8 cellular contexts compared by ENCODE assay signal in the genomic region with DNA sequence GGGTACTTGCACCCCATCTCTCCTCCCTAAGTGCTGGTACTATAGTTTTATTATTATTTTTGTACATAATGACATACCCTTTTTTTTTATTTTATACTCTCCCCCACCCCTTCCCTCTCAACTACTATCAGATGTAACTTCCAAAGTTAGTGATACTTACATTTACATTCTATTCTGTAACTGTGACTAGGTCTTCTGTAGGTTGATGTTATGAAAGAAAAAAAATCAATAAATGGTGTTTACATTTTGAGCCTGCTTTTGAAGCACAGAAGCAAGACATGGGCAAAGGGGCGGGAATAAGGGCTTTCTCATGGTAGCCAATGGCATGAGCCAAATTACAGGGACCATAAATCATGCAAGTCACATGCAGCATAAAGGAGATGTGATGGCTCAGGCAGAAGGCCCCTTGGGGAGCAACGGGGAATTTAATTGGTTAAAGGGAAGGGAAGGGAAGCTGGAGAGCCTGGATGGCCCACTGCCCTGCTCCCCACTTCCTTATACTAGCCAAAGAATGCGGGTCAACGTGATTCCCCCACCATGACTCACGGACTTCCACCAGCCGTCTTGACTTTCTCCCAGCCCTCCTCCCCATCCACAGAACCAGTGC. TPM values are rescaled to one million over a fixed set of nuclear protein-coding genes. Genes with fewer than 3 reads are reported as not detected.
DNase-seq lines count a peak whose midpoint lies in the region; TF ChIP-seq lines count a peak whose summit lies in the region.
"Had no signal": no experiment of that assay in that cellular context is flagged by ENCODE, and none has a peak within 500 bp of the region (broad histone marks: within the 10 kb centered on the region; RNA-seq: fewer than 3 reads in every experiment).

No MANE protein-coding gene starts in this region.

- no peaks in the 10 kb centered on the region for H3K9me2 ChIP-seq in MM.1S (replicated peaks; ENCODE audit: insufficient read depth, low read length)

- peaks cover 19% of the 10 kb centered on the region for H3K36me3 Mint-ChIP-seq in dendritic cell treated with granulocyte-macrophage colony-stimulating factor and Interleukin-4, amounts not matched to agents 40 ng/mL and 50 ng/mL, for 4 days (ENCODE audit: low read depth)

- no peak overlapping the region for H3K4me2 ChIP-seq in MM.1S (ENCODE audit: low read depth, low read length)

- H4K20me1 ChIP-seq in MM.1S (ENCODE audit: insufficient read depth, low read length), result no peaks in the 10 kb centered on the region

- H3F3A ChIP-seq in MM.1S (ENCODE audit: insufficient read depth, low read length), result peaks cover 13% of the 10 kb centered on the region

- no peak overlapping the region for H3K4me3 ChIP-seq in MM.1S (ENCODE audit: low read length)

- H3K9ac ChIP-seq in MM.1S (ENCODE audit: low read length), result no peak overlapping the region

- H3K4me3 Mint-ChIP-seq in dendritic cell treated with granulocyte-macrophage colony-stimulating factor and Interleukin-4, amounts not matched to agents 40 ng/mL and 50 ng/mL, for 4 days, result no peak overlapping the region

- H3K27ac Mint-ChIP-seq in dendritic cell treated with granulocyte-macrophage colony-stimulating factor and Interleukin-4, amounts not matched to agents 40 ng/mL and 50 ng/mL, for 4 days, result peak overlapping the region; percentile 83

- TF ChIP-seq CTCF in MM.1S (IDR thresholded peaks at IDR 0.05; ENCODE audit: low read length), result no peak

- H3K9me3 ChIP-seq in MM.1S (replicated peaks; ENCODE audit: insufficient read depth, low read length), result no peaks in the 10 kb centered on the region

- no peaks in the 10 kb centered on the region for H3K36me3 ChIP-seq in MM.1S (replicated peaks; ENCODE audit: insufficient read depth, low read length)

- intact Hi-C loops in dendritic cell treated with granulocyte-macrophage colony-stimulating factor and Interleukin-4, amounts not matched to agents 40 ng/mL and 50 ng/mL, for 4 days (cut with micrococcal nuclease), result no loop called here

- H3K27ac ChIP-seq in MM.1S (ENCODE audit: low read length), result no peak overlapping the region

- H3K9me3 Mint-ChIP-seq in dendritic cell treated with granulocyte-macrophage colony-stimulating factor and Interleukin-4, amounts not matched to agents 40 ng/mL and 50 ng/mL, for 4 days, result no peaks in the 10 kb centered on the region

- no peaks in the 10 kb centered on the region for H3K27me3 ChIP-seq in MM.1S (replicated peaks; ENCODE audit: insufficient read depth, low read length)

- no peak overlapping the region for H2AFZ ChIP-seq in MM.1S (ENCODE audit: low read length)

- peaks cover 17% of the 10 kb centered on the region for H3K4me1 ChIP-seq in MM.1S (ENCODE audit: low read length)

- DNase-seq in GM04504 (ENCODE audit: low read depth), result peak; percentile 73
- peak; percentile 88 for DNase-seq in MV-4-11 (lab: John Stamatoyannopoulos, UW)
- peak; percentile 45 for DNase-seq in pulmonary artery endothelial cell (ENCODE audit: low read depth, low spot score)
- no peak for DNase-seq in MM.1S
- no peak for DNase-seq in HUDEP-2 (lab: John Stamatoyannopoulos, UW; ENCODE audit: unreplicated experiment in 76 of 76)
- no peak for DNase-seq in stimulated activated CD8-positive, alpha-beta memory T cell treated with anti-CD3 and anti-CD28 coated beads, Interleukin-4, amount 100 ng/mL, for 48 hours

- peaks cover 68% of the 10 kb centered on the region for H3K4me1 Mint-ChIP-seq in dendritic cell treated with granulocyte-macrophage colony-stimulating factor and Interleukin-4, amounts not matched to agents 40 ng/mL and 50 ng/mL, for 4 days (ENCODE audit: low read depth)

- 0 out of 2 replicates have a peak, but pooled peaks cover 5% of the 10 kb centered on the region for H3K79me2 ChIP-seq in MM.1S (ENCODE audit: low read length)

- no peaks in the 10 kb centered on the region for H3K27me3 Mint-ChIP-seq in dendritic cell treated with granulocyte-macrophage colony-stimulating factor and Interleukin-4, amounts not matched to agents 40 ng/mL and 50 ng/mL, for 4 days

RNA-seq across cellular contexts. Expression of gene ACSF2, which starts 2.4 kb away (rescaled TPM):
- 10.0 and 10.5 TPM in 2 replicates for total RNA-seq in pulmonary artery endothelial cell

RNA-seq across cellular contexts. Expression of gene LRRC59, which starts 26.3 kb away (rescaled TPM):
- 227 and 285 TPM in 2 replicates for total RNA-seq in pulmonary artery endothelial cell

RNA-seq across cellular contexts. Expression of gene CHAD, which starts 45.0 kb away (rescaled TPM):
- not detected in 2 replicates for total RNA-seq in pulmonary artery endothelial cell
- total RNA-seq: activated CD8-positive, alpha-beta memory T cell treated with anti-CD3 and anti-CD28 coated beads for 36 hours had no signal

RNA-seq across cellular contexts. Expression of gene EME1, which starts 50.6 kb away (rescaled TPM):
- total RNA-seq in pulmonary artery endothelial cell, result 4.6 and 5.5 TPM in 2 replicates

RNA-seq across cellular contexts. Expression of gene MRPL27, which starts 50.7 kb away (rescaled TPM):
- 52.2 and 56.8 TPM in 2 replicates for total RNA-seq in pulmonary artery endothelial cell

Comparison
In these comparisons a context has a peak if more than half of its experiments do, and no peak if none do; other contexts are left out.
1. DNase-seq: peak in GM04504 (single experiment), MV-4-11 (single experiment) and pulmonary artery endothelial cell (single experiment); none in MM.1S (single experiment), HUDEP-2 (0 of 76) and stimulated activated CD8-positive, alpha-beta memory T cell treated with anti-CD3 and anti-CD28 coated beads, Interleukin-4, amount 100 ng/mL, for 48 hours (single experiment).